8 cellular contexts compared by ENCODE assay signal in the genomic region with DNA sequence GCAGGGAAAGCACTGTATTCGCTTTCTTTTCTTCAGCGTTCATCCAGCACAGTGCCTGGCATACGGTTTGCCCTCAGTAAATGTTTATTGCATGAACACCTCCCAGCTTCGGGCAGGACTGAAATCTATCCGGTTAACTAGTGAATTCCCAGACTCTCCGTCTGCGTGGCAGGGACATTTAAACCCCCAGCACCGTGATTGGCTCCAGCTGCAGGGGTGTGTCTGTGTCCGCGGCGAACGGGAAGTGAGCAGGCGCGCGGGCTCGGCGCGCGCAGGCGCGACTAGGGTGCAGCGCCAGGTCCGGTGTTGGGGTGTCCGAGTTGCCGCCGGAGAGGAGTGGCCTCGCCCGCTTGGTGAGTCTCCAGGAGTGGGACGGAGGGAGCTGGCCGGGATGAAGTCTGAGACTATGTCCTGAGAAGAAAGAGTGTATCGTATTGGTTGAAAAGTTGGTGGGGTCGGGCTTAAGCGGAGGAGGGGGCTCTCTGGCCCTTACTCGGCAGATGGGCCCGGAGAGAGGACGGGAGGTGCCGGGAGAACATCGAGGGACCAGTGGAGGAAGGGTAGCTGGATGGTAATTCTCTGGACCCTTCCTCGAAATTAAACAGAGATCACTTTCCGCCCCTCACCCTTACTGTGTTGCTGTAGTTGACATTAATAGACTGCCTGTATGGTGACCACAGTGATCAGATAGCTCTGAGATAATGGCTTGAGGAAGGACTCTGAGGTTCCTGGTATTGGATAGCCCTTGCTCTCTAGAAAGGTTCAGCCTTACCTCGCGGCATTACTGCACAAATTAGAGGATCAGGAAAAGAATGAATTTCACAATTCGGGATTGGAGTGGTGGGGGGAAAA. TPM values are rescaled to one million over a fixed set of nuclear protein-coding genes. Genes with fewer than 3 reads are reported as not detected.
DNase-seq lines count a peak whose midpoint lies in the region; ATAC-seq, FAIRE-seq and TF ChIP-seq lines count a peak whose summit lies in the region.

Gene SNAP23 (plus strand): TSS at position 274 of the 852 bp plus-strand sequence. CDS start 16,213 bp downstream, outside the sequence.

- H3K9me3 Mint-ChIP-seq in T-helper 1 cell treated with Interleukin-12 subunit alpha and Interleukin-12 subunit beta and Interleukin-4 antibody, amounts not matched to agents 30 μg/mL and 1 μg/mL, for 36 hours = no peaks in the 10 kb centered on the region

- peak in 1 of 6 experiments; percentile 13 for TF ChIP-seq CTCF in upper lobe of left lung (IDR thresholded peaks at IDR 0.05)

- H3K36me3 ChIP-seq in upper lobe of left lung = no peaks in the 10 kb centered on the region

- peak within 1 kb of the TSS; percentile 99 for H3K4me3 Mint-ChIP-seq in T-helper 1 cell treated with Interleukin-12 subunit alpha and Interleukin-12 subunit beta and Interleukin-4 antibody, amounts not matched to agents 30 μg/mL and 1 μg/mL, for 36 hours

- H3K4me1 Mint-ChIP-seq in T-helper 1 cell treated with Interleukin-12 subunit alpha and Interleukin-12 subunit beta and Interleukin-4 antibody, amounts not matched to agents 30 μg/mL and 1 μg/mL, for 36 hours (ENCODE audit: low read depth) = peaks cover 42% of the 10 kb centered on the region

- H3K27ac Mint-ChIP-seq in T-helper 1 cell treated with Interleukin-12 subunit alpha and Interleukin-12 subunit beta and Interleukin-4 antibody, amounts not matched to agents 30 μg/mL and 1 μg/mL, for 36 hours = peak within 1 kb of the TSS; percentile 94

- peaks cover 67 to 83% (median 69%) of the 10 kb centered on the region in 4 donors for H3K4me1 ChIP-seq in upper lobe of left lung

- peak within 1 kb of the TSS; percentile 57 to 94 (median 74) for H3K4me3 ChIP-seq in upper lobe of left lung

- DNase-seq in GM12891 (ENCODE audit: insufficient read length, low spot score) = peak; percentile 81
- DNase-seq in NCI-H1694 treated with DMSO at 0.1 percent for 48 hours (lab: John Stamatoyannopoulos, UW) = peak; percentile 47
- peak; percentile 90 for DNase-seq in amniotic stem cell (lab: John Stamatoyannopoulos, UW)
- peak; percentile 95 for DNase-seq in left cardiac atrium
- DNase-seq in posterior vena cava (ENCODE audit: low spot score) = peak; percentile 98
- DNase-seq in upper lobe of left lung = peak; percentile 98

- intact Hi-C loops in left cardiac atrium (cut with DNase I) (no loop called here), posterior vena cava (cut with DNase I) (no loop called here)

- H3K27me3 Mint-ChIP-seq in T-helper 1 cell treated with Interleukin-12 subunit alpha and Interleukin-12 subunit beta and Interleukin-4 antibody, amounts not matched to agents 30 μg/mL and 1 μg/mL, for 36 hours (ENCODE audit: low read depth) = no peaks in the 10 kb centered on the region

- no peaks in the 10 kb centered on the region for H3K9me3 ChIP-seq in upper lobe of left lung

- peaks cover 5% of the 10 kb centered on the region for H3K36me3 Mint-ChIP-seq in T-helper 1 cell treated with Interleukin-12 subunit alpha and Interleukin-12 subunit beta and Interleukin-4 antibody, amounts not matched to agents 30 μg/mL and 1 μg/mL, for 36 hours (ENCODE audit: low read depth)

- peak in 1 of 4 donors; percentile 15 for TF ChIP-seq EP300 in upper lobe of left lung (IDR thresholded peaks at IDR 0.05)

- peak within 1 kb of the TSS; percentile 92 to 99 (median 94) for H3K27ac ChIP-seq in upper lobe of left lung

- WGBS in upper lobe of left lung, 2 donors = 0 to 1% methylated on average over 35 to 43 of the region's 43 CpGs

- peak; percentile 74 for TF ChIP-seq POLR2A in GM12891 (IDR thresholded peaks at IDR 0.05; ENCODE audit: low read depth, low read length)
- TF ChIP-seq POLR2A in upper lobe of left lung (IDR thresholded peaks at IDR 0.05) = peak in 3 of 4 donors; percentile 91 to 99 (median 96)

- no peaks in the 10 kb centered on the region for H3K27me3 ChIP-seq in upper lobe of left lung

- ATAC-seq in HG02870 (IDR thresholded peaks at IDR 0.05; ENCODE audit: unreplicated experiment) (peak; percentile 70), left cardiac atrium (peak; percentile 96), upper lobe of left lung (ENCODE audit: low FRiP score in 2 of 2) (peak; percentile 96 to 97)

- FAIRE-seq in GM12891 (lab: Jason Lieb, UNC) = peak; percentile 94

TF ChIP-seq in GM12891, 5 proteins besides CTCF, POLR2A, EP300 and RAD21:
- TF ChIP-seq PAX5 (IDR thresholded peaks at IDR 0.05; ENCODE audit: insufficient read depth, low read length, severe bottlenecking) = no peak
- TF ChIP-seq POLR2AphosphoS5 (IDR thresholded peaks at IDR 0.05; ENCODE audit: low read depth, low read length) = peak; percentile 60
- peak; percentile 39; the same call in 1 of the 2 replicates for TF ChIP-seq TAF1 (IDR thresholded peaks at IDR 0.05; ENCODE audit: low read depth, low read length)
- TF ChIP-seq POU2F2 (IDR thresholded peaks at IDR 0.05; ENCODE audit: low read depth, low read length) = no peak
- peak; percentile 82 for TF ChIP-seq SPI1 (IDR thresholded peaks at IDR 0.05; ENCODE audit: low read depth, low read length)

RNA-seq across cellular contexts. Expression of gene SNAP23, which starts in this region (rescaled TPM):
- 90.7 TPM for polyA plus RNA-seq in GM12891 (2012; ENCODE audit: low read depth, missing spikeins)
- total RNA-seq in left cardiac atrium (10 to 100 TPM; 32.0 to 35.0 TPM), posterior vena cava (10 to 100 TPM; 48.0 to 55.8 TPM), upper lobe of left lung (100 to 1,000 TPM in 1 of 6 donors, 10 to 100 TPM in 5; 47.3 to 108 (median 63.7) TPM)

Comparison
In these comparisons a context has a peak if more than half of its experiments do, and no peak if none do; other contexts are left out.
1. Peak in every context shown above with its lines: DNase-seq, ATAC-seq, H3K4me3 ChIP-seq and H3K27ac ChIP-seq.
2. DNase-seq: peak in every context shown above with its lines; median percentile 98 in posterior vena cava; 98 in upper lobe of left lung; 95 in left cardiac atrium; 90 in amniotic stem cell; 81 in GM12891; 47 in NCI-H1694 treated with DMSO at 0.1 percent for 48 hours.